ENCODE assay signal across 1 cellular context in the genomic region with DNA sequence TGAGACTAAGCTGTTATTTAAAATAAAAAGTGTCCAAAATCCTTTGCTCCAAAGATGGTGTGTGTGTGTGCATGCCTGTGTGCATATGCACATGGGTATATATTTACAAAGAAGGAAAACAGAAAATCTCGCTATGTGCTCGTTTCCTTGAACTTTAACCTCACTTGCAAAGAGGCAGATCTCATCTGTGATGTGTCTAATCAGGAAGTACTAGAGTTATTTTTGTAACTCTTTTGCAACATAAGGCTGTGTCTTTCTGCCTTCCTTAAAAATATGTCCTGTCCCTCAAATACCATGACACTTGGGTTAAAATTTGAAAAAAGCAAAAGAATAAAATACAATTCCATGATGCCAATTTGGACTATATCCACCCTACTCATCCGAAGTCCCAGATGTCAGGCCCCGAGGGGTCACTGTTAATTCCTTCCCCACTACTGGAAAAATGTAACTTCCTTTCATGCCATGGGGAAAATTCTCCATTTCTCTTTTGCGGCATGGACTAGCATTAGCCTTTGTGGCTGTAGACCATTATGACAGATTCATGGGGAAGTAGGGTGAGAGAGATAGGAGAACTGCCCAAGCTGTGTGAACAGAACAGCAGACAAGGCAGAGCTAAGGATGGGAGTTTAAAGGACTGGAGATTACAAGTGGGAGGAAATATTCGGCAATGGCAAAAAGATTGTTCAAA.
TF ChIP-seq lines count a peak whose summit lies in the region.

No MANE protein-coding gene starts in this region.

TF ChIP-seq in HepG2, 621 proteins besides CTCF, POLR2A, EP300 and RAD21 (continued from another document and continues in another):
- TF ChIP-seq, protein P1, sequence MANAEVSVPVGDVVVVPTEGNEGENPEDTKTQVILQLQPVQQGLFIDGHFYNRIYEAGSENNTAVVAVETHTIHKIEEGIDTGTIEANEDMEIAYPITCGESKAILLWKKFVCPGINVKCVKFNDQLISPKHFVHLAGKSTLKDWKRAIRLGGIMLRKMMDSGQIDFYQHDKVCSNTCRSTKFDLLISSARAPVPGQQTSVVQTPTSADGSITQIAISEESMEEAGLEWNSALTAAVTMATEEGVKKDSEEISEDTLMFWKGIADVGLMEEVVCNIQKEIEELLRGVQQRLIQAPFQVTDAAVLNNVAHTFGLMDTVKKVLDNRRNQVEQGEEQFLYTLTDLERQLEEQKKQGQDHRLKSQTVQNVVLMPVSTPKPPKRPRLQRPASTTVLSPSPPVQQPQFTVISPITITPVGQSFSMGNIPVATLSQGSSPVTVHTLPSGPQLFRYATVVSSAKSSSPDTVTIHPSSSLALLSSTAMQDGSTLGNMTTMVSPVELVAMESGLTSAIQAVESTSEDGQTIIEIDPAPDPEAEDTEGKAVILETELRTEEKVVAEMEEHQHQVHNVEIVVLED (CRISPR knock-in tag; IDR thresholded peaks at IDR 0.05; ENCODE audit: borderline replicate concordance) = no peak
- TF ChIP-seq MYC (CRISPR knock-in tag; IDR thresholded peaks at IDR 0.05; ENCODE audit: borderline replicate concordance) (no peak), SAP130 (CRISPR knock-in tag; IDR thresholded peaks at IDR 0.05; ENCODE audit: low read depth) (peak; percentile 67), SALL1 (CRISPR knock-in tag; IDR thresholded peaks at IDR 0.05) (peak; percentile 42; the same call in 1 of the 2 replicates), ZNF567 (CRISPR knock-in tag; IDR thresholded peaks at IDR 0.05; ENCODE audit: borderline replicate concordance) (no peak), CHD4 (IDR thresholded peaks at IDR 0.05; ENCODE audit: borderline replicate concordance, low read length) (no peak), ZNF562 (CRISPR knock-in tag; IDR thresholded peaks at IDR 0.05; ENCODE audit: borderline replicate concordance) (no peak), CHD2 (IDR thresholded peaks at IDR 0.05; ENCODE audit: low read depth, low read length) (no peak), NAIF1 (CRISPR knock-in tag; IDR thresholded peaks at IDR 0.05; ENCODE audit: borderline replicate concordance) (no peak), ZNF569 (CRISPR knock-in tag; IDR thresholded peaks at IDR 0.05; ENCODE audit: borderline replicate concordance) (no peak), TBP (CRISPR knock-in tag; IDR thresholded peaks at IDR 0.05) (no peak), MXI1 (IDR thresholded peaks at IDR 0.05; ENCODE audit: borderline replicate concordance, low read depth, low read length) (peak; percentile 69; the same call in 1 of the 3 replicates), ZC3H13 (CRISPR knock-in tag; IDR thresholded peaks at IDR 0.05) (no peak), ZNF614 (CRISPR knock-in tag; IDR thresholded peaks at IDR 0.05; ENCODE audit: borderline replicate concordance) (0 out of 2 replicates have a peak, but pooled peaks have one; percentile 36), HMG20A (CRISPR knock-in tag; IDR thresholded peaks at IDR 0.05; ENCODE audit: borderline replicate concordance) (peak; percentile 89), SRSF4 (IDR thresholded peaks at IDR 0.05; ENCODE audit: low read depth, low read length, poor library complexity, severe bottlenecking) (no peak), ZNF260 (CRISPR knock-in tag; IDR thresholded peaks at IDR 0.05; ENCODE audit: borderline replicate concordance, low read depth) (no peak), ZNF274 (CRISPR knock-in tag; IDR thresholded peaks at IDR 0.05) (no peak), CREB1 (IDR thresholded peaks at IDR 0.05) (no peak), CREB1 (CRISPR knock-in tag; IDR thresholded peaks at IDR 0.05) (peak; percentile 70), POGZ (CRISPR knock-in tag; IDR thresholded peaks at IDR 0.05) (peak; percentile 81), RXRA (CRISPR knock-in tag; IDR thresholded peaks at IDR 0.05) (no peak), NR2C2 (CRISPR knock-in tag; IDR thresholded peaks at IDR 0.05; ENCODE audit: borderline replicate concordance) (peak; percentile 92), FOXP1 (IDR thresholded peaks at IDR 0.05) (no peak), FOXP1 (CRISPR knock-in tag; IDR thresholded peaks at IDR 0.05) (peak; percentile 84), MED1 (CRISPR knock-in tag; IDR thresholded peaks at IDR 0.05) (peak; percentile 62), KAT8 (CRISPR knock-in tag; IDR thresholded peaks at IDR 0.05) (peak; percentile 35; the same call in 1 of the 2 replicates), ATF1 (CRISPR knock-in tag; IDR thresholded peaks at IDR 0.05) (0 out of 2 replicates have a peak, but pooled peaks have one; percentile 52), SETDB1 (CRISPR knock-in tag; IDR thresholded peaks at IDR 0.05; ENCODE audit: borderline replicate concordance) (no peak), ELF1 (CRISPR knock-in tag; IDR thresholded peaks at IDR 0.05) (peak; percentile 71), ZNF747 (CRISPR knock-in tag; IDR thresholded peaks at IDR 0.05; ENCODE audit: borderline replicate concordance) (no peak), ZBTB20 (CRISPR knock-in tag; IDR thresholded peaks at IDR 0.05; ENCODE audit: borderline replicate concordance, low read depth) (peak; percentile 28; the same call in 1 of the 2 replicates)
- TF ChIP-seq, protein P2, sequence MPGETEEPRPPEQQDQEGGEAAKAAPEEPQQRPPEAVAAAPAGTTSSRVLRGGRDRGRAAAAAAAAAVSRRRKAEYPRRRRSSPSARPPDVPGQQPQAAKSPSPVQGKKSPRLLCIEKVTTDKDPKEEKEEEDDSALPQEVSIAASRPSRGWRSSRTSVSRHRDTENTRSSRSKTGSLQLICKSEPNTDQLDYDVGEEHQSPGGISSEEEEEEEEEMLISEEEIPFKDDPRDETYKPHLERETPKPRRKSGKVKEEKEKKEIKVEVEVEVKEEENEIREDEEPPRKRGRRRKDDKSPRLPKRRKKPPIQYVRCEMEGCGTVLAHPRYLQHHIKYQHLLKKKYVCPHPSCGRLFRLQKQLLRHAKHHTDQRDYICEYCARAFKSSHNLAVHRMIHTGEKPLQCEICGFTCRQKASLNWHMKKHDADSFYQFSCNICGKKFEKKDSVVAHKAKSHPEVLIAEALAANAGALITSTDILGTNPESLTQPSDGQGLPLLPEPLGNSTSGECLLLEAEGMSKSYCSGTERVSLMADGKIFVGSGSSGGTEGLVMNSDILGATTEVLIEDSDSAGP (CRISPR knock-in tag; IDR thresholded peaks at IDR 0.05; ENCODE audit: borderline replicate concordance) = no peak
- TF ChIP-seq, protein P3, sequence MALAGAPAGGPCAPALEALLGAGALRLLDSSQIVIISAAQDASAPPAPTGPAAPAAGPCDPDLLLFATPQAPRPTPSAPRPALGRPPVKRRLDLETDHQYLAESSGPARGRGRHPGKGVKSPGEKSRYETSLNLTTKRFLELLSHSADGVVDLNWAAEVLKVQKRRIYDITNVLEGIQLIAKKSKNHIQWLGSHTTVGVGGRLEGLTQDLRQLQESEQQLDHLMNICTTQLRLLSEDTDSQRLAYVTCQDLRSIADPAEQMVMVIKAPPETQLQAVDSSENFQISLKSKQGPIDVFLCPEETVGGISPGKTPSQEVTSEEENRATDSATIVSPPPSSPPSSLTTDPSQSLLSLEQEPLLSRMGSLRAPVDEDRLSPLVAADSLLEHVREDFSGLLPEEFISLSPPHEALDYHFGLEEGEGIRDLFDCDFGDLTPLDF (CRISPR knock-in tag; IDR thresholded peaks at IDR 0.05) = no peak
- TF ChIP-seq, protein P4, sequence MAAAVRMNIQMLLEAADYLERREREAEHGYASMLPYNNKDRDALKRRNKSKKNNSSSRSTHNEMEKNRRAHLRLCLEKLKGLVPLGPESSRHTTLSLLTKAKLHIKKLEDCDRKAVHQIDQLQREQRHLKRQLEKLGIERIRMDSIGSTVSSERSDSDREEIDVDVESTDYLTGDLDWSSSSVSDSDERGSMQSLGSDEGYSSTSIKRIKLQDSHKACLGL (CRISPR knock-in tag; IDR thresholded peaks at IDR 0.05) = no peak
- TF ChIP-seq, protein P5, sequence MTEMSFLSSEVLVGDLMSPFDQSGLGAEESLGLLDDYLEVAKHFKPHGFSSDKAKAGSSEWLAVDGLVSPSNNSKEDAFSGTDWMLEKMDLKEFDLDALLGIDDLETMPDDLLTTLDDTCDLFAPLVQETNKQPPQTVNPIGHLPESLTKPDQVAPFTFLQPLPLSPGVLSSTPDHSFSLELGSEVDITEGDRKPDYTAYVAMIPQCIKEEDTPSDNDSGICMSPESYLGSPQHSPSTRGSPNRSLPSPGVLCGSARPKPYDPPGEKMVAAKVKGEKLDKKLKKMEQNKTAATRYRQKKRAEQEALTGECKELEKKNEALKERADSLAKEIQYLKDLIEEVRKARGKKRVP (CRISPR knock-in tag; IDR thresholded peaks at IDR 0.05) = peak in 1 of 2 experiments; percentile 52; a peak in 2 of 4 replicates
- TF ChIP-seq, protein P6, sequence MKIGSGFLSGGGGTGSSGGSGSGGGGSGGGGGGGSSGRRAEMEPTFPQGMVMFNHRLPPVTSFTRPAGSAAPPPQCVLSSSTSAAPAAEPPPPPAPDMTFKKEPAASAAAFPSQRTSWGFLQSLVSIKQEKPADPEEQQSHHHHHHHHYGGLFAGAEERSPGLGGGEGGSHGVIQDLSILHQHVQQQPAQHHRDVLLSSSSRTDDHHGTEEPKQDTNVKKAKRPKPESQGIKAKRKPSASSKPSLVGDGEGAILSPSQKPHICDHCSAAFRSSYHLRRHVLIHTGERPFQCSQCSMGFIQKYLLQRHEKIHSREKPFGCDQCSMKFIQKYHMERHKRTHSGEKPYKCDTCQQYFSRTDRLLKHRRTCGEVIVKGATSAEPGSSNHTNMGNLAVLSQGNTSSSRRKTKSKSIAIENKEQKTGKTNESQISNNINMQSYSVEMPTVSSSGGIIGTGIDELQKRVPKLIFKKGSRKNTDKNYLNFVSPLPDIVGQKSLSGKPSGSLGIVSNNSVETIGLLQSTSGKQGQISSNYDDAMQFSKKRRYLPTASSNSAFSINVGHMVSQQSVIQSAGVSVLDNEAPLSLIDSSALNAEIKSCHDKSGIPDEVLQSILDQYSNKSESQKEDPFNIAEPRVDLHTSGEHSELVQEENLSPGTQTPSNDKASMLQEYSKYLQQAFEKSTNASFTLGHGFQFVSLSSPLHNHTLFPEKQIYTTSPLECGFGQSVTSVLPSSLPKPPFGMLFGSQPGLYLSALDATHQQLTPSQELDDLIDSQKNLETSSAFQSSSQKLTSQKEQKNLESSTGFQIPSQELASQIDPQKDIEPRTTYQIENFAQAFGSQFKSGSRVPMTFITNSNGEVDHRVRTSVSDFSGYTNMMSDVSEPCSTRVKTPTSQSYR (CRISPR knock-in tag; IDR thresholded peaks at IDR 0.05; ENCODE audit: borderline replicate concordance) = no peak
- TF ChIP-seq, protein P7, sequence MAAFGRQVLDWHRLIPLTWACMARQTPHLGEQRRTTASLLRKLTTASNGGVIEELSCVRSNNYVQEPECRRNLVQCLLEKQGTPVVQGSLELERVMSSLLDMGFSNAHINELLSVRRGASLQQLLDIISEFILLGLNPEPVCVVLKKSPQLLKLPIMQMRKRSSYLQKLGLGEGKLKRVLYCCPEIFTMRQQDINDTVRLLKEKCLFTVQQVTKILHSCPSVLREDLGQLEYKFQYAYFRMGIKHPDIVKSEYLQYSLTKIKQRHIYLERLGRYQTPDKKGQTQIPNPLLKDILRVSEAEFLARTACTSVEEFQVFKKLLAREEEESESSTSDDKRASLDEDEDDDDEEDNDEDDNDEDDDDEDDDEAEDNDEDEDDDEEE (CRISPR knock-in tag; IDR thresholded peaks at IDR 0.05) = no peak
- TF ChIP-seq, protein P8, sequence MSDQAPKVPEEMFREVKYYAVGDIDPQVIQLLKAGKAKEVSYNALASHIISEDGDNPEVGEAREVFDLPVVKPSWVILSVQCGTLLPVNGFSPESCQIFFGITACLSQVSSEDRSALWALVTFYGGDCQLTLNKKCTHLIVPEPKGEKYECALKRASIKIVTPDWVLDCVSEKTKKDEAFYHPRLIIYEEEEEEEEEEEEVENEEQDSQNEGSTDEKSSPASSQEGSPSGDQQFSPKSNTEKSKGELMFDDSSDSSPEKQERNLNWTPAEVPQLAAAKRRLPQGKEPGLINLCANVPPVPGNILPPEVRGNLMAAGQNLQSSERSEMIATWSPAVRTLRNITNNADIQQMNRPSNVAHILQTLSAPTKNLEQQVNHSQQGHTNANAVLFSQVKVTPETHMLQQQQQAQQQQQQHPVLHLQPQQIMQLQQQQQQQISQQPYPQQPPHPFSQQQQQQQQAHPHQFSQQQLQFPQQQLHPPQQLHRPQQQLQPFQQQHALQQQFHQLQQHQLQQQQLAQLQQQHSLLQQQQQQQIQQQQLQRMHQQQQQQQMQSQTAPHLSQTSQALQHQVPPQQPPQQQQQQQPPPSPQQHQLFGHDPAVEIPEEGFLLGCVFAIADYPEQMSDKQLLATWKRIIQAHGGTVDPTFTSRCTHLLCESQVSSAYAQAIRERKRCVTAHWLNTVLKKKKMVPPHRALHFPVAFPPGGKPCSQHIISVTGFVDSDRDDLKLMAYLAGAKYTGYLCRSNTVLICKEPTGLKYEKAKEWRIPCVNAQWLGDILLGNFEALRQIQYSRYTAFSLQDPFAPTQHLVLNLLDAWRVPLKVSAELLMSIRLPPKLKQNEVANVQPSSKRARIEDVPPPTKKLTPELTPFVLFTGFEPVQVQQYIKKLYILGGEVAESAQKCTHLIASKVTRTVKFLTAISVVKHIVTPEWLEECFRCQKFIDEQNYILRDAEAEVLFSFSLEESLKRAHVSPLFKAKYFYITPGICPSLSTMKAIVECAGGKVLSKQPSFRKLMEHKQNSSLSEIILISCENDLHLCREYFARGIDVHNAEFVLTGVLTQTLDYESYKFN (CRISPR knock-in tag; conservative IDR thresholded peaks at IDR 0.05) = peak; percentile 84
- TF ChIP-seq, protein P9, sequence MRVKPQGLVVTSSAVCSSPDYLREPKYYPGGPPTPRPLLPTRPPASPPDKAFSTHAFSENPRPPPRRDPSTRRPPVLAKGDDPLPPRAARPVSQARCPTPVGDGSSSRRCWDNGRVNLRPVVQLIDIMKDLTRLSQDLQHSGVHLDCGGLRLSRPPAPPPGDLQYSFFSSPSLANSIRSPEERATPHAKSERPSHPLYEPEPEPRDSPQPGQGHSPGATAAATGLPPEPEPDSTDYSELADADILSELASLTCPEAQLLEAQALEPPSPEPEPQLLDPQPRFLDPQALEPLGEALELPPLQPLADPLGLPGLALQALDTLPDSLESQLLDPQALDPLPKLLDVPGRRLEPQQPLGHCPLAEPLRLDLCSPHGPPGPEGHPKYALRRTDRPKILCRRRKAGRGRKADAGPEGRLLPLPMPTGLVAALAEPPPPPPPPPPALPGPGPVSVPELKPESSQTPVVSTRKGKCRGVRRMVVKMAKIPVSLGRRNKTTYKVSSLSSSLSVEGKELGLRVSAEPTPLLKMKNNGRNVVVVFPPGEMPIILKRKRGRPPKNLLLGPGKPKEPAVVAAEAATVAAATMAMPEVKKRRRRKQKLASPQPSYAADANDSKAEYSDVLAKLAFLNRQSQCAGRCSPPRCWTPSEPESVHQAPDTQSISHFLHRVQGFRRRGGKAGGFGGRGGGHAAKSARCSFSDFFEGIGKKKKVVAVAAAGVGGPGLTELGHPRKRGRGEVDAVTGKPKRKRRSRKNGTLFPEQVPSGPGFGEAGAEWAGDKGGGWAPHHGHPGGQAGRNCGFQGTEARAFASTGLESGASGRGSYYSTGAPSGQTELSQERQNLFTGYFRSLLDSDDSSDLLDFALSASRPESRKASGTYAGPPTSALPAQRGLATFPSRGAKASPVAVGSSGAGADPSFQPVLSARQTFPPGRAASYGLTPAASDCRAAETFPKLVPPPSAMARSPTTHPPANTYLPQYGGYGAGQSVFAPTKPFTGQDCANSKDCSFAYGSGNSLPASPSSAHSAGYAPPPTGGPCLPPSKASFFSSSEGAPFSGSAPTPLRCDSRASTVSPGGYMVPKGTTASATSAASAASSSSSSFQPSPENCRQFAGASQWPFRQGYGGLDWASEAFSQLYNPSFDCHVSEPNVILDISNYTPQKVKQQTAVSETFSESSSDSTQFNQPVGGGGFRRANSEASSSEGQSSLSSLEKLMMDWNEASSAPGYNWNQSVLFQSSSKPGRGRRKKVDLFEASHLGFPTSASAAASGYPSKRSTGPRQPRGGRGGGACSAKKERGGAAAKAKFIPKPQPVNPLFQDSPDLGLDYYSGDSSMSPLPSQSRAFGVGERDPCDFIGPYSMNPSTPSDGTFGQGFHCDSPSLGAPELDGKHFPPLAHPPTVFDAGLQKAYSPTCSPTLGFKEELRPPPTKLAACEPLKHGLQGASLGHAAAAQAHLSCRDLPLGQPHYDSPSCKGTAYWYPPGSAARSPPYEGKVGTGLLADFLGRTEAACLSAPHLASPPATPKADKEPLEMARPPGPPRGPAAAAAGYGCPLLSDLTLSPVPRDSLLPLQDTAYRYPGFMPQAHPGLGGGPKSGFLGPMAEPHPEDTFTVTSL (CRISPR knock-in tag; IDR thresholded peaks at IDR 0.05; ENCODE audit: borderline replicate concordance) = peak; percentile 92; the same call in 1 of the 2 replicates
